In genomic region chr4:185128272-185129119, GRCh38 we compare ENCODE assay signal across 9 cellular contexts. TPM values are rescaled to one million over a fixed set of nuclear protein-coding genes. Genes with fewer than 3 reads are reported as not detected.
DNase-seq lines count a peak whose midpoint lies in the region; ATAC-seq and TF ChIP-seq lines count a peak whose summit lies in the region.
"Had no signal": no experiment of that assay in that cellular context is flagged by ENCODE, and none has a peak within 500 bp of the region (broad histone marks: within the 10 kb centered on the region; RNA-seq: fewer than 3 reads in every experiment).

No MANE protein-coding gene starts in this region.

- no peak for DNase-seq in GM12865 (ENCODE audit: low read depth)
- DNase-seq in activated CD8-positive, alpha-beta T cell treated with anti-CD3 and anti-CD28 coated beads, Interleukin-2, amount 10 ng/mL, durations not matched to agents 7 days and 5 days = no peak
- no peak for DNase-seq in epithelial cell of proximal tubule (ENCODE audit: low read depth)
- peak in 3 of 9 donors; percentile 17 to 31 (median 23) for DNase-seq in naive thymus-derived CD4-positive, alpha-beta T cell
- no peak for DNase-seq in hippocampal formation (lab: John Stamatoyannopoulos, UW)
- no peak for DNase-seq in OCI-M1 (lab: John Stamatoyannopoulos, UW)

- POLR2A ChIA-PET in activated CD8-positive, alpha-beta T cell treated with anti-CD3 and anti-CD28 coated beads, Interleukin-2, amount 10 ng/mL, durations not matched to agents 7 days and 5 days (lab: Charles Lee) = no interaction called here
- POLR2A ChIA-PET in naive thymus-derived CD4-positive, alpha-beta T cell (lab: Charles Lee) = no interaction called here

- intact Hi-C loops in naive thymus-derived CD4-positive, alpha-beta T cell (cut with micrococcal nuclease) = loop anchor here in 1 of 2 donors (2.0 kb wide), 1 partner anchor 14 kb away; the partner anchor contains the start of gene SLC25A4

- H3K27ac Mint-ChIP-seq in activated CD8-positive, alpha-beta T cell treated with anti-CD3 and anti-CD28 coated beads, Interleukin-2, amount 10 ng/mL, durations not matched to agents 7 days and 5 days = no peak overlapping the region
- no peak overlapping the region for H3K27ac Mint-ChIP-seq in naive thymus-derived CD4-positive, alpha-beta T cell

- no peaks in the 10 kb centered on the region for H3K36me3 Mint-ChIP-seq in activated CD8-positive, alpha-beta T cell treated with anti-CD3 and anti-CD28 coated beads, Interleukin-2, amount 10 ng/mL, durations not matched to agents 7 days and 5 days (ENCODE audit: low read depth)
- peaks cover 0 to 4% (median 0%) of the 10 kb centered on the region in 5 donors for H3K36me3 Mint-ChIP-seq in naive thymus-derived CD4-positive, alpha-beta T cell

- H3K27me3 Mint-ChIP-seq in activated CD8-positive, alpha-beta T cell treated with anti-CD3 and anti-CD28 coated beads, Interleukin-2, amount 10 ng/mL, durations not matched to agents 7 days and 5 days (ENCODE audit: low read depth) = peaks cover 54% of the 10 kb centered on the region
- H3K27me3 Mint-ChIP-seq in naive thymus-derived CD4-positive, alpha-beta T cell = peaks cover 26 to 70% (median 31%) of the 10 kb centered on the region in 5 donors

- H3K4me1 ChIP-seq in naive thymus-derived CD4-positive, alpha-beta T cell (ENCODE audit: control insufficient read depth in 2 of 2, insufficient read depth in 2 of 2, low read length in 2 of 2) = no peaks in the 10 kb centered on the region

- no peaks in the 10 kb centered on the region for H3K9me3 ChIP-seq in naive thymus-derived CD4-positive, alpha-beta T cell (ENCODE audit: control insufficient read depth in 2 of 3, low read length in 3 of 3)

- TF ChIP-seq CTCF in GM12865 (IDR thresholded peaks at IDR 0.05; ENCODE audit: insufficient read depth, low read depth, low read length, missing control alignments) = no peak
- no peak for TF ChIP-seq CTCF in epithelial cell of proximal tubule (conservative IDR thresholded peaks at IDR 0.05; ENCODE audit: low read depth, low read length)

- H3K27ac ChIP-seq in naive thymus-derived CD4-positive, alpha-beta T cell (ENCODE audit: low read depth, low read length) = no peak overlapping the region
- H3K27ac ChIP-seq: SK-N-MC had no signal

- H3K9me3 Mint-ChIP-seq in activated CD8-positive, alpha-beta T cell treated with anti-CD3 and anti-CD28 coated beads, Interleukin-2, amount 10 ng/mL, durations not matched to agents 7 days and 5 days (ENCODE audit: insufficient read depth) = no peaks in the 10 kb centered on the region
- peaks cover 0 to 2% (median 0%) of the 10 kb centered on the region in 11 donors for H3K9me3 Mint-ChIP-seq in naive thymus-derived CD4-positive, alpha-beta T cell

- H3K27me3 ChIP-seq in naive thymus-derived CD4-positive, alpha-beta T cell (ENCODE audit: control insufficient read depth in 2 of 2, insufficient read depth in 2 of 2, low read length in 2 of 2) = peaks cover 5 to 8% of the 10 kb centered on the region in 2 donors

- peaks cover 12% of the 10 kb centered on the region for H3K4me1 Mint-ChIP-seq in activated CD8-positive, alpha-beta T cell treated with anti-CD3 and anti-CD28 coated beads, Interleukin-2, amount 10 ng/mL, durations not matched to agents 7 days and 5 days (ENCODE audit: low read depth)
- H3K4me1 Mint-ChIP-seq in naive thymus-derived CD4-positive, alpha-beta T cell = peaks cover 0 to 8% (median 7%) of the 10 kb centered on the region in 7 donors

- H3K4me3 ChIP-seq in GM12865 (ENCODE audit: low read depth, low read length) = peak overlapping the region; percentile 2; the same call in 1 of the 2 replicates
- peak overlapping the region; percentile 64 for H3K4me3 ChIP-seq in epithelial cell of proximal tubule (ENCODE audit: low read depth, low read length)
- H3K4me3 ChIP-seq in naive thymus-derived CD4-positive, alpha-beta T cell (ENCODE audit: low read length) = peak overlapping the region; percentile 49
- H3K4me3 ChIP-seq: SK-N-MC had no signal

- CTCF ChIA-PET in activated CD8-positive, alpha-beta T cell treated with anti-CD3 and anti-CD28 coated beads, Interleukin-2, amount 10 ng/mL, durations not matched to agents 7 days and 5 days (lab: Charles Lee) = interaction anchor here (0.8 to 1.3 kb wide), 3 partner anchors 12 to 53 kb away, joined by 3 to 4 read pairs (median 3); no protein-coding TSS in a partner anchor
- CTCF ChIA-PET in naive thymus-derived CD4-positive, alpha-beta T cell (lab: Charles Lee) = no interaction called here

- H3K36me3 ChIP-seq in naive thymus-derived CD4-positive, alpha-beta T cell (ENCODE audit: control insufficient read depth in 2 of 3, insufficient read depth in 3 of 3, low read length in 3 of 3) = no peaks in the 10 kb centered on the region

- ATAC-seq in HG02885 (IDR thresholded peaks at IDR 0.05; ENCODE audit: poor library complexity, unreplicated experiment) (peak; percentile 52), GM18517 (IDR thresholded peaks at IDR 0.05; ENCODE audit: unreplicated experiment) (no peak)
- ATAC-seq in activated CD8-positive, alpha-beta T cell treated with anti-CD3 and anti-CD28 coated beads, Interleukin-2, amount 10 ng/mL, durations not matched to agents 7 days and 5 days = peak; percentile 74
- ATAC-seq in naive thymus-derived CD4-positive, alpha-beta T cell = peak; percentile 58

- peak overlapping the region; percentile 54 for H3K4me3 Mint-ChIP-seq in activated CD8-positive, alpha-beta T cell treated with anti-CD3 and anti-CD28 coated beads, Interleukin-2, amount 10 ng/mL, durations not matched to agents 7 days and 5 days
- peak overlapping the region; percentile 57 to 88 (median 80) for H3K4me3 Mint-ChIP-seq in naive thymus-derived CD4-positive, alpha-beta T cell

RNA-seq across cellular contexts. Expression of gene SLC25A4, which starts 14.6 kb away (rescaled TPM):
- total RNA-seq in activated CD8-positive, alpha-beta T cell treated with anti-CD3 and anti-CD28 coated beads, Interleukin-2, amount 10 ng/mL, durations not matched to agents 7 days and 5 days = 1 to 10 TPM; 3.3 to 4.8 TPM
- 20.5 and 25.0 TPM in 2 replicates for total RNA-seq in epithelial cell of proximal tubule
- total RNA-seq in naive thymus-derived CD4-positive, alpha-beta T cell = 1 to 10 TPM in 4 of 5 experiments, under 1 TPM in 1; 0.60 to 7.2 (median 4.9) TPM
- polyA plus RNA-seq in naive thymus-derived CD4-positive, alpha-beta T cell = 1 to 10 TPM; 2.7 to 3.8 TPM

Comparison
In these comparisons a context has a peak if more than half of its experiments do, and no peak if none do; other contexts are left out.
1. H3K4me3 ChIP-seq: peak in every context shown above with its lines; median percentile 64 in epithelial cell of proximal tubule; 49 in naive thymus-derived CD4-positive, alpha-beta T cell; 2 in GM12865.